Comparison of ENCODE assay signal across 8 cellular contexts in the genomic region with DNA sequence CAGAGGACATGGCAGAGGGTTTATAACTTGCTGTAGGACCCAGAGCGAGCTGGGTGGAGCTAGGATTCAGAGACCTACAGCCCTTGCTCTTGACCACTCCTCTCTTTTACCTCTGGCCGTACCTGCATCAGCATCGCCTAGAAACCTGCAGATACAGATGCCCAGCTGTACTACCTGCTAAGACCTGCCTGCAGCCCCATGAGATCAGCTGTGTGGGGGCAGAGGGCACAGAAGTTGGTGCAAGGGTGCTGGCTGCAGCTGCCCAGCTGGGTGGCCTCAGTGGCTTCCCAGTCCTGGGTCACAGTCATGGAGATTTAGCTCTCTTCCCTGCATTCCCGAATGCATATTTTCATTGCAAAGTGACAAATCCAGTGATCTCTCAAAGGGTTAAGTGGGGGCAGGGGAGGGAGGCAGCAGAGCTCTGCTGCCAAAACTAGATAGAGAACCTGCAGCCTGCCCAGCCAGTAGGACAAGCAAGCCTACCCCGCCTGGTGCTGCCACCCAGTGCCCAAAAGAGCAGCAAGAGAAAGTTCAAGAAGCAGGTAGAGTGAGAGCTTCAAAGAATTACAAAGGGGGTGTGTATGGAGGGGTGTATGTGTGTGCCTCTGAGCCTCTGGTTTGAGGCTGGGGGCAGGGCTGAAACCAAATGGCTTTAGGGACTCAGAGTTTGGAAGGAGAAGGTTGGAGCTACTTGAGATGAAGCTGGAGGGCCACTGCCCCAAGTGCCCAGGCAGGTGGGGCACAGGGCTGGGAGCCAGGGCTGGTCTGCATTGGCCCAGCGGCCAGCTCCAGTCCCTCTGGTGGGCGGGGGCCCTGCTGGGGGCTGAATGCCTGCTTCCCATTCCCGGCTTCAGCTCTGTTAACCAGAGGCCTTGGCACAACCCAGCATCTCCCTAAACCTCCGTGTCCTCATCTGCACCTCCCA. TPM values are rescaled to one million over a fixed set of nuclear protein-coding genes. Genes with fewer than 3 reads are reported as not detected.
A peak's percentile ranks its signal among the peaks of the same experiment; 100 is the strongest.
DNase-seq lines count a peak whose midpoint lies in the region; ATAC-seq, FAIRE-seq and TF ChIP-seq lines count a peak whose summit lies in the region.

No MANE protein-coding gene starts in this region.

- H3K4me1 ChIP-seq in HEK293 (ENCODE audit: control insufficient read depth, insufficient read depth, low read length), result no peaks in the 10 kb centered on the region

- peak; percentile 37 for TF ChIP-seq CTCF in CD4-positive, alpha-beta T cell (IDR thresholded peaks at IDR 0.05)
- TF ChIP-seq CTCF in HEK293 (tag by site-specific recombination; IDR thresholded peaks at IDR 0.05), result peak; percentile 54

- intact Hi-C loops in CD4-positive, alpha-beta T cell (cut with DNase I, micrococcal nuclease), result loop anchor here (5.0 to 10.0 kb wide), 5 partner anchors 72 to 1872 kb away; no protein-coding TSS in a partner anchor
- intact Hi-C loops in left colon (cut with DNase I, micrococcal nuclease), result loop anchor here in 1 of 2 donors (10.0 kb wide), 1 partner anchor 122 kb away; no protein-coding TSS in a partner anchor

- peak overlapping the region; percentile 30 for H3K27ac Mint-ChIP-seq in CD4-positive, alpha-beta T cell
- H3K27ac Mint-ChIP-seq in activated CD4-positive, alpha-beta memory T cell treated with anti-CD3 and anti-CD28 coated beads, Interleukin-2, amount 10 ng/mL, durations not matched to agents 7 days and 5 days, result no peak overlapping the region

- DNase-seq in CD4-positive, alpha-beta T cell, result peak in 6 of 10 experiments; percentile 18 to 31 (median 24)
- DNase-seq in activated CD4-positive, alpha-beta memory T cell treated with anti-CD3 and anti-CD28 coated beads, Interleukin-2, amount 10 ng/mL, durations not matched to agents 7 days and 5 days, result peak; percentile 44
- DNase-seq in left colon (peak in 1 of 2 donors; percentile 37), frontal cortex (ENCODE audit: low spot score in 2 of 2) (no peak), NCI-H446 treated with DMSO at 0.1 percent for 48 hours (lab: John Stamatoyannopoulos, UW) (no peak)

- H3K9me3 ChIP-seq in CD4-positive, alpha-beta T cell (ENCODE audit: control insufficient read depth, low read length), result no peaks in the 10 kb centered on the region
- no peaks in the 10 kb centered on the region for H3K9me3 ChIP-seq in HEK293 (ENCODE audit: control insufficient read depth, insufficient read depth, low read depth, low read length)

- POLR2A ChIA-PET in CD4-positive, alpha-beta T cell (lab: Charles Lee), result interaction anchor here (0.7 to 1.4 kb wide), 4 partner anchors 12 to 453 kb away, joined by 3 to 10 read pairs (median 4); no protein-coding TSS in a partner anchor
- POLR2A ChIA-PET in HEK293 (lab: Yijun Ruan, JAX), result interaction anchor here (1.2 kb wide), 1 partner anchor 121 kb away, joined by 4 read pairs; no protein-coding TSS in a partner anchor
- POLR2A ChIA-PET in activated CD4-positive, alpha-beta memory T cell treated with anti-CD3 and anti-CD28 coated beads, Interleukin-2, amount 10 ng/mL, durations not matched to agents 7 days and 5 days (lab: Charles Lee), result interaction anchor here (1.0 to 1.3 kb wide), 2 partner anchors 10 to 122 kb away, joined by 3 to 5 read pairs; no protein-coding TSS in a partner anchor

- H3K27me3 Mint-ChIP-seq in CD4-positive, alpha-beta T cell, result no peaks in the 10 kb centered on the region
- H3K27me3 Mint-ChIP-seq in activated CD4-positive, alpha-beta memory T cell treated with anti-CD3 and anti-CD28 coated beads, Interleukin-2, amount 10 ng/mL, durations not matched to agents 7 days and 5 days, result no peaks in the 10 kb centered on the region

- CTCF ChIA-PET in CD4-positive, alpha-beta T cell (lab: Charles Lee), result interaction anchor here (0.6 to 9.1 kb wide), 5 partner anchors 85 to 187 kb away, joined by 3 to 70 read pairs (median 4); no protein-coding TSS in a partner anchor
- CTCF ChIA-PET in HEK293 (lab: Yijun Ruan, JAX), result interaction anchor here (0.5 to 12.2 kb wide), 23 partner anchors 8 to 396 kb away, joined by 3 to 284 read pairs (median 4); a partner anchor contains a TSS
- CTCF ChIA-PET in activated CD4-positive, alpha-beta memory T cell treated with anti-CD3 and anti-CD28 coated beads, Interleukin-2, amount 10 ng/mL, durations not matched to agents 7 days and 5 days (lab: Charles Lee), result interaction anchor here (0.7 to 9.2 kb wide), 18 partner anchors 7 to 244 kb away, joined by 3 to 182 read pairs (median 4); no protein-coding TSS in a partner anchor

- H3K27me3 ChIP-seq in CD4-positive, alpha-beta T cell (ENCODE audit: control insufficient read depth, insufficient read depth, low read length), result no peaks in the 10 kb centered on the region

- H3K4me1 Mint-ChIP-seq in CD4-positive, alpha-beta T cell (ENCODE audit: low read depth), result peaks cover under 1% of the 10 kb centered on the region
- no peaks in the 10 kb centered on the region for H3K4me1 Mint-ChIP-seq in activated CD4-positive, alpha-beta memory T cell treated with anti-CD3 and anti-CD28 coated beads, Interleukin-2, amount 10 ng/mL, durations not matched to agents 7 days and 5 days

- ATAC-seq in CD4-positive, alpha-beta T cell (ENCODE audit: poor library complexity), result peak; percentile 62
- ATAC-seq in left colon (peak; percentile 69), HG03565 (IDR thresholded peaks at IDR 0.05; ENCODE audit: unreplicated experiment) (no peak)
- ATAC-seq in activated CD4-positive, CD25-positive, alpha-beta regulatory T cell treated with anti-CD3 and anti-CD28 coated beads, Interleukin-2, amount 50 U/mL, for 24 hours, result no peak

- no peak for FAIRE-seq in frontal cortex (lab: Jason Lieb, UNC)

- H3K36me3 ChIP-seq in HEK293 (ENCODE audit: control insufficient read depth in 2 of 2, insufficient read depth in 1 of 2, low read length in 2 of 2), result peaks cover 0 to 29% of the 10 kb centered on the region in 2 experiments; a peak in 1 of 3 replicates

- H3K27ac ChIP-seq in CD4-positive, alpha-beta T cell (ENCODE audit: low read depth, low read length), result no peak overlapping the region
- H3K27ac ChIP-seq in HEK293 (ENCODE audit: extremely low read depth, low read depth, low read length), result no peak overlapping the region

- H3K36me3 Mint-ChIP-seq in CD4-positive, alpha-beta T cell (ENCODE audit: low read depth), result peaks cover 14% of the 10 kb centered on the region
- H3K36me3 Mint-ChIP-seq in activated CD4-positive, alpha-beta memory T cell treated with anti-CD3 and anti-CD28 coated beads, Interleukin-2, amount 10 ng/mL, durations not matched to agents 7 days and 5 days (ENCODE audit: low read depth), result no peaks in the 10 kb centered on the region

- H3K9me3 Mint-ChIP-seq in CD4-positive, alpha-beta T cell, result no peaks in the 10 kb centered on the region
- H3K9me3 Mint-ChIP-seq in activated CD4-positive, alpha-beta memory T cell treated with anti-CD3 and anti-CD28 coated beads, Interleukin-2, amount 10 ng/mL, durations not matched to agents 7 days and 5 days, result no peaks in the 10 kb centered on the region

- no peak overlapping the region for H3K4me3 ChIP-seq in HEK293 (ENCODE audit: low read depth, low read length)

- no peak overlapping the region for H3K4me3 Mint-ChIP-seq in CD4-positive, alpha-beta T cell
- no peak overlapping the region for H3K4me3 Mint-ChIP-seq in activated CD4-positive, alpha-beta memory T cell treated with anti-CD3 and anti-CD28 coated beads, Interleukin-2, amount 10 ng/mL, durations not matched to agents 7 days and 5 days

TF ChIP-seq in HEK293, 187 proteins besides CTCF, POLR2A, EP300 and RAD21:
- TF ChIP-seq KLF9 (tag by site-specific recombination; IDR thresholded peaks at IDR 0.05; ENCODE audit: low read depth) (no peak), ZNF654 (tag by site-specific recombination; IDR thresholded peaks at IDR 0.05; ENCODE audit: low read depth) (peak; percentile 37)

RNA-seq across cellular contexts. Expression of a gene that starts 6.8 kb away (rescaled TPM):
- total RNA-seq in CD4-positive, alpha-beta T cell, result 10 to 100 TPM; 14.1 to 17.5 TPM
- total RNA-seq in activated CD4-positive, alpha-beta memory T cell treated with anti-CD3 and anti-CD28 coated beads, Interleukin-2, amount 10 ng/mL, durations not matched to agents 7 days and 5 days, result 1 to 10 TPM; 2.7 to 3.2 TPM
- total RNA-seq in left colon (1 to 10 TPM; 1.7 to 3.2 TPM), frontal cortex (13.9 TPM)

Comparison
In these comparisons a context has a peak if more than half of its experiments do, and no peak if none do; other contexts are left out.
1. ATAC-seq: peak in CD4-positive, alpha-beta T cell (single experiment) and left colon (single experiment); none in activated CD4-positive, CD25-positive, alpha-beta regulatory T cell treated with anti-CD3 and anti-CD28 coated beads, Interleukin-2, amount 50 U/mL, for 24 hours (0 of 2) and HG03565 (single experiment).
2. DNase-seq: peak in CD4-positive, alpha-beta T cell (6 of 10) and activated CD4-positive, alpha-beta memory T cell treated with anti-CD3 and anti-CD28 coated beads, Interleukin-2, amount 10 ng/mL, durations not matched to agents 7 days and 5 days (single experiment); none in frontal cortex (0 of 2) and NCI-H446 treated with DMSO at 0.1 percent for 48 hours (single experiment).